In the genomic region with DNA sequence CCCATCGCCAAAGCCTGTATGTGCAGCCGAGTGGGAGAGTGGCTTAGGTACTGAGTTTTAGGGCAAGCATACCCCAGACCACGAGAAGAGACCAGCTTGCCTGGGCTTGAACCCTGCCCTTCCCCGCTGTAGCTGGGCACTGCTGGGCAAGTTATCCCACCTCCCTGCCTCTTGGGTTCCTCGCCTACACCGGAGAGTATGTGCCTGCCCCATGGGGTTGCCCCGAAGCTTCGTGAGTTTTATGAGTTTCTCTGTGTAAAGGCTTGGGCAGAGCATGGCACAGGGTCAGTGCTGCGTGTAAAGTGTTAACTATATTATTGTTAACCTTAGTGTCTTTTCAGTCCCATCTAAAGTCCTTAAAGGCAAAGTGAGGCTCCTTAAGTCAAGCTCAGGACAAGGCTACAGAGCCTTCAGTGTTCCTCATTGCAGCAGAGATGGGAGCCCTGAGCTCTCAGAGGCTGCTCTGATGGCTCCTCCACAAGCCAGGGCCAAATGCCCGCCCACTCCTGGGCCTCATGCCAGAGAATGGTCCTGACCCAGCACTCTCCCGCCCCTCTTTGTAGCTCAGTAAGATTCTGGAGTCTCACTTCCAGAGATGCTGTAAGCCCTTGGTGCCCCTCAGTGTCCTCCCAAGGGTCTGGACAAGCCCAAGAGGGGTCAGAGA, we compare ENCODE assay signal across 1 cellular context.
TF ChIP-seq lines count a peak whose summit lies in the region.

No MANE protein-coding gene starts in this region.

TF ChIP-seq in GM12878, 131 proteins besides CTCF, POLR2A, EP300 and RAD21 (continued from another document):
- TF ChIP-seq NRF1 (conservative IDR thresholded peaks at IDR 0.05; ENCODE audit: low read depth, low read length) (no peak), RELA (IDR thresholded peaks at IDR 0.05; ENCODE audit: borderline replicate concordance, partially characterized antibody) (no peak)
TF ChIP-seq in GM12878: peak in this region for 0.
